ENCODE assay signal across 15 cellular contexts in the genomic region with DNA sequence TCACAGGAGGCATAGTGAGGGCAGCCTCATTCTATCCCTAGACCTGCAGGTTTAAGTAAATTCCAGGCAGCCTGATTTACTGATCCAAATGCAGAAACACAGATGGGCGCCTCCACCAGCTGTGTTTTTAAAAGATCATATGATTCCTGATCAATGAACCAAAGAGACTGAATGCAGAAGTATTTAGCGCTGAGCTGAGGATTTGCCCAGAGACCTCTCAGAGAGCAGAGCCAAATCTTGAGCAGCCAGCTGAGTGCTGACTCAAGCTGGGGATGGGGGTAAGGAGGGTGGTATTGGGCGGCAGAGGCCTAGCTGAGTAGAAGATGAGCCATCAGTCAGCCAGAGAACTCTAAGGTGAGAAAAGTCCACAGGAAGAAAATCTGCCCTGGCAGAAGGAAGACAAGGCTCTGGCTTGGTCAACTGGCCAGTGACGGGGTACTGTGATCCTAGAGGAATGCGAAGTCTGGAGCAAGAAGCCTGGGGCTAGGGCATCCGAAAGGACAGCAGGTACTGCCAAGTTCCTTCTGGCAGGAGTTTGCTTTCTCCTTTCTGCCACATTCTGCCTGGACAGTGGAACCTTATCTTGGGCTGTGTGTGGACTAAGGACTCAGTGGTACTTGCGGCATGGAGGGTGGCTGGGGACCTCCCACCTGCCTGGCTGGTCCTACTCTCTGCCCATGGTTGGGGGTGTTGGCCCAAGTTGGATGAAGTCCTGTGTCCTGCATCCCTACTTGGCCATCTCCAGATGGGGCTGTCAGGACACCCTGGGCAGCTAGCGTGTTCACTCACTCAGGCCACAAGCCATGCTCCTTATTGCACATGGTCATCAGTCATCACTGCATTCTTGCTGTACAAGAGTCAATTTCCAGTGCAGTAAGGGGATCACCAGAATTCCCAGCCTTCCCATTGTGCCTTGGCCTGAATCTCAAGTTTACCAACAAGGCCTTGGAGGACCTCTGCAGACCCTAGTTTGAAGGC. TPM values are rescaled to one million over a fixed set of nuclear protein-coding genes. Genes with fewer than 3 reads are reported as not detected.
A peak's percentile ranks its signal among the peaks of the same experiment; 100 is the strongest.
DNase-seq lines count a peak whose midpoint lies in the region; ATAC-seq, FAIRE-seq and TF ChIP-seq lines count a peak whose summit lies in the region.
"Had no signal": no experiment of that assay in that cellular context is flagged by ENCODE, and none has a peak within 500 bp of the region (broad histone marks: within the 10 kb centered on the region; RNA-seq: fewer than 3 reads in every experiment).

No MANE protein-coding gene starts in this region.

- no peaks in the 10 kb centered on the region for H3K27me3 ChIP-seq in BLaER1
- H3K27me3 ChIP-seq in OCI-LY3 (ENCODE audit: low read depth, low read length): no peaks in the 10 kb centered on the region
- H3K27me3 ChIP-seq: pancreas, SJSA1 had no signal

- H3K4me1 ChIP-seq in BLaER1 (peaks cover 32% of the 10 kb centered on the region), OCI-LY3 (ENCODE audit: low read length) (peaks cover 12% of the 10 kb centered on the region), OCI-LY7 (ENCODE audit: insufficient read depth, low read length, poor library complexity, severe bottlenecking) (peaks cover 13% of the 10 kb centered on the region)
- H3K4me1 ChIP-seq: left ventricle myocardium inferior, pancreas had no signal

- no peak overlapping the region for H3K4me3 ChIP-seq in BLaER1
- no peak overlapping the region for H3K4me3 ChIP-seq in OCI-LY3 (ENCODE audit: low read length)
- H3K4me3 ChIP-seq in OCI-LY7 (ENCODE audit: low read depth, low read length, poor library complexity, severe bottlenecking): no peak overlapping the region
- H3K4me3 ChIP-seq: left ventricle myocardium inferior, pancreas, SJSA1 had no signal

- no peaks in the 10 kb centered on the region for H3K9me2 ChIP-seq in OCI-LY7 (ENCODE audit: insufficient read depth, low read length)

- TF ChIP-seq CTCF in OCI-LY3 (IDR thresholded peaks at IDR 0.05; ENCODE audit: low read depth, low read length): no peak
- no peak for TF ChIP-seq CTCF in progenitor cell of endocrine pancreas (IDR thresholded peaks at IDR 0.05; ENCODE audit: unreplicated experiment)
- TF ChIP-seq CTCF in OCI-LY7 (conservative IDR thresholded peaks at IDR 0.05; ENCODE audit: low read length): no peak

- peak; percentile 67 for DNase-seq in glomerular visceral epithelial cell (ENCODE audit: extremely low spot score)
- no peak for DNase-seq in progenitor cell of endocrine pancreas (ENCODE audit: low spot score, unreplicated experiment)
- DNase-seq in GM12892 (ENCODE audit: insufficient read length): no peak
- no peak for DNase-seq in erythroblast (lab: John Stamatoyannopoulos, UW)
- no peak for DNase-seq in OCI-LY7 (ENCODE audit: low spot score)
- DNase-seq: activated naive CD4-positive, alpha-beta T cell treated with anti-CD3 and anti-CD28 coated beads, Interleukin-2, amount 10 ng/mL, durations not matched to agents 7 days and 5 days; CD4-positive, alpha-beta T cell; DND-41; left ventricle myocardium inferior; pancreas had no signal

- H3K4me1 Mint-ChIP-seq in progenitor cell of endocrine pancreas (ENCODE audit: low read depth): peaks cover 10% of the 10 kb centered on the region
- H3K4me1 Mint-ChIP-seq: activated naive CD4-positive, alpha-beta T cell treated with anti-CD3 and anti-CD28 coated beads, Interleukin-2, amount 10 ng/mL, durations not matched to agents 7 days and 5 days had no signal

- H4K20me1 ChIP-seq in BLaER1 (no peaks in the 10 kb centered on the region), OCI-LY3 (ENCODE audit: insufficient read depth, low read length) (no peaks in the 10 kb centered on the region), OCI-LY7 (ENCODE audit: insufficient read depth, low read length) (no peaks in the 10 kb centered on the region)

- FAIRE-seq in GM12892 (lab: Jason Lieb, UNC): no peak
- FAIRE-seq: pancreas had no signal

- intact Hi-C loops in OCI-LY7 (cut with micrococcal nuclease; ENCODE audit: unreplicated experiment): no loop called here

- no peaks in the 10 kb centered on the region for H3K36me3 Mint-ChIP-seq in progenitor cell of endocrine pancreas (ENCODE audit: insufficient read depth)
- H3K36me3 Mint-ChIP-seq: activated naive CD4-positive, alpha-beta T cell treated with anti-CD3 and anti-CD28 coated beads, Interleukin-2, amount 10 ng/mL, durations not matched to agents 7 days and 5 days; stimulated activated effector memory CD8-positive, alpha-beta T cell treated with anti-CD3 and anti-CD28 coated beads, Interleukin-12 subunit alpha, Interleukin-12 subunit beta, amount 100 ng/mL, for 72 hours had no signal

- H3K79me2 ChIP-seq in OCI-LY3 (ENCODE audit: low read length) (no peaks in the 10 kb centered on the region), OCI-LY7 (ENCODE audit: insufficient read depth, low read depth, low read length) (no peaks in the 10 kb centered on the region)

- H3K9me3 Mint-ChIP-seq in progenitor cell of endocrine pancreas (ENCODE audit: low read depth): no peaks in the 10 kb centered on the region
- H3K9me3 Mint-ChIP-seq: activated naive CD4-positive, alpha-beta T cell treated with anti-CD3 and anti-CD28 coated beads, Interleukin-2, amount 10 ng/mL, durations not matched to agents 7 days and 5 days; CD4-positive, alpha-beta T cell; stimulated activated effector memory CD8-positive, alpha-beta T cell treated with anti-CD3 and anti-CD28 coated beads, Interleukin-12 subunit alpha, Interleukin-12 subunit beta, amount 100 ng/mL, for 72 hours had no signal

- no peak for ATAC-seq in GM21423 (IDR thresholded peaks at IDR 0.05; ENCODE audit: unreplicated experiment)

- peak overlapping the region; percentile 9 for H3K27ac Mint-ChIP-seq in progenitor cell of endocrine pancreas
- H3K27ac Mint-ChIP-seq: activated naive CD4-positive, alpha-beta T cell treated with anti-CD3 and anti-CD28 coated beads, Interleukin-2, amount 10 ng/mL, durations not matched to agents 7 days and 5 days; CD4-positive, alpha-beta T cell had no signal

- H3K4me3 Mint-ChIP-seq in progenitor cell of endocrine pancreas (ENCODE audit: low read depth): no peak overlapping the region
- H3K4me3 Mint-ChIP-seq: activated naive CD4-positive, alpha-beta T cell treated with anti-CD3 and anti-CD28 coated beads, Interleukin-2, amount 10 ng/mL, durations not matched to agents 7 days and 5 days; CD4-positive, alpha-beta T cell; stimulated activated effector memory CD8-positive, alpha-beta T cell treated with anti-CD3 and anti-CD28 coated beads, Interleukin-12 subunit alpha, Interleukin-12 subunit beta, amount 100 ng/mL, for 72 hours had no signal

- no peak for TF ChIP-seq POLR2A in GM12892 (IDR thresholded peaks at IDR 0.05; ENCODE audit: low read depth, low read length)
- no peak for TF ChIP-seq POLR2A in erythroblast (IDR thresholded peaks at IDR 0.05; ENCODE audit: low read length)

- H3K36me3 ChIP-seq in BLaER1 (no peaks in the 10 kb centered on the region), OCI-LY3 (replicated peaks; ENCODE audit: low read depth, low read length) (no peaks in the 10 kb centered on the region), OCI-LY7 (ENCODE audit: insufficient read depth, low read length) (no peaks in the 10 kb centered on the region)
- H3K36me3 ChIP-seq: left ventricle myocardium inferior, pancreas, SJSA1 had no signal

- H3K27ac ChIP-seq in BLaER1 (peak overlapping the region; percentile 51; the same call in 1 of the 2 replicates), OCI-LY3 (ENCODE audit: low read length) (no peak overlapping the region), OCI-LY7 (ENCODE audit: low read depth, low read length, poor library complexity, severe bottlenecking) (no peak overlapping the region)
- H3K27ac ChIP-seq: left ventricle myocardium inferior, pancreas, SJSA1 had no signal

- no peak overlapping the region for H2AFZ ChIP-seq in OCI-LY3 (ENCODE audit: low read depth, low read length)
- no peak overlapping the region for H2AFZ ChIP-seq in OCI-LY7 (ENCODE audit: low read length)

- CTCF ChIA-PET in OCI-LY7 (lab: Charles Lee; ENCODE audit: unreplicated experiment): interaction anchor here (0.6 to 1.0 kb wide), 2 partner anchors 10 to 293 kb away, joined by 3 to 4 read pairs; no protein-coding TSS in a partner anchor

- H3K9me3 ChIP-seq in BLaER1: no peaks in the 10 kb centered on the region
- H3K9me3 ChIP-seq in OCI-LY3 (ENCODE audit: insufficient read depth, low read length): no peaks in the 10 kb centered on the region
- H3K9me3 ChIP-seq in OCI-LY7 (ENCODE audit: low read length): no peaks in the 10 kb centered on the region
- H3K9me3 ChIP-seq: left ventricle myocardium inferior, pancreas, SJSA1 had no signal

- H3K4me2 ChIP-seq in BLaER1 (peak overlapping the region; percentile 71), OCI-LY3 (ENCODE audit: low read length) (peak overlapping the region; percentile 8; the same call in 1 of the 2 replicates), OCI-LY7 (ENCODE audit: low read length) (no peak overlapping the region)

- H3K27me3 Mint-ChIP-seq in progenitor cell of endocrine pancreas: no peaks in the 10 kb centered on the region
- H3K27me3 Mint-ChIP-seq: CD4-positive, alpha-beta T cell had no signal

- BruUV-seq in OCI-LY7 (replicated peaks; lab: Mats Ljungman, UMichigan): no TSS peak

- POLR2A ChIA-PET in OCI-LY7 (lab: Charles Lee): interaction anchor here (0.6 to 1.0 kb wide), 3 partner anchors 28 to 406 kb away, joined by 3 to 4 read pairs (median 3); no protein-coding TSS in a partner anchor

- H3K9ac ChIP-seq in BLaER1: no peak overlapping the region; the same call in 1 of the 2 replicates
- H3K9ac ChIP-seq in OCI-LY3 (ENCODE audit: low read length): no peak overlapping the region

RNA-seq across cellular contexts. Expression of gene CDKN2AIPNL, which starts 34.4 kb away (rescaled TPM):
- total RNA-seq in progenitor cell of endocrine pancreas (28.3 and 29.0 TPM in 2 replicates), OCI-LY7 (2022) (45.7 and 45.8 TPM in 2 replicates)
- 26.0 TPM for polyA plus RNA-seq in GM12892 (2012; ENCODE audit: missing spikeins)
- 40.5 and 47.8 TPM in 2 replicates for total RNA-seq in OCI-LY7 (2014; rRNA removed; shearing (Covaris generic))
